In the genomic region with DNA sequence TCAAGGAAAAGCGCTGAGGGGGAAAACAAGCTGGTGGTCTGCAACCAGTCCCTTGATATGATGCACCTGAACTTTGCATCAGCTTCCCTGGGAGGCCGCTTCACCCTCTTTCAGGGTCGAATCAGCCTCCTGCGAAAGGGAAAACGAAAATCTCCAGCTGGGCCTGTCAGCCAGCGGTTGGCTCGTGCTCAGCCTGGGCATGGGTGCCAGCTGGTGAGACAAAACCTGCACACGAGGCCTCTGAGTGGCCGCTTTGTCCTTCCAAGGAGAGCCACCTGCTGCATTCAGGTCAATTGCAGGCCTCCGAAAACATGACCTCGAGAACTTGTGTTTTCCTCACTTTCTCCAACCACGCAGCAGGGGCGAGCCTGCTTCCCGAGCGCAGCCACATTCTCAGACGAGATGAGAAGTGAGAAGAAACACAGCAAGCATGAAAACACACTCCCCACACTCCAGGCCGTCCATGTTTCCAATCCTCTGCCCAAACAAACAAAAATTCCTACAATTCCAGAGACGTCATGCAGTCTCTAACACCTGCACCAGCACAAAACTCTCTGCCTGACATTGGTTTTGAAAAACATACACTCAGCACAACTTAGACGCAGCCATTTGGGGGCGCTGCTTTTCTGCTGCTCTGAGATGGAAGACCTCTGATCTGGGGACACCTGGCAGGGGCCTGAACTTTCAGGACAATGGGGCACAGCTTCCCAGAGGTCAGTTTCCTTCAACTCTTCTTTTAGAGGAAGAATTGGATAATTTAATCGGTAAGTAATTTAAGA, we compare ENCODE assay signal across 26 cellular contexts.
DNase-seq lines count a peak whose midpoint lies in the region; ATAC-seq and TF ChIP-seq lines count a peak whose summit lies in the region.
"Had no signal": no experiment of that assay in that cellular context is flagged by ENCODE, and none has a peak within 500 bp of the region (broad histone marks: within the 10 kb centered on the region; RNA-seq: fewer than 3 reads in every experiment).

No MANE protein-coding gene starts in this region.

- H3K4me3 ChIP-seq in GM23338 (no peak overlapping the region), OCI-LY7 (ENCODE audit: low read depth, low read length, poor library complexity, severe bottlenecking) (no peak overlapping the region), iPS DF 6.9 (ENCODE audit: low read length) (no peak overlapping the region), ascending aorta (no peak overlapping the region)
- H3K4me3 ChIP-seq: BLaER1 treated with 17β-estradiol and CSF1 and Interleukin-3, amounts not matched to agents 10 nM and 100 nM; lower lobe of right lung; prostate gland; tibial artery had no signal

- H3K27ac ChIP-seq in GM23338 (ENCODE audit: low read depth) = no peak overlapping the region
- H3K27ac ChIP-seq in OCI-LY7 (ENCODE audit: low read depth, low read length, poor library complexity, severe bottlenecking) = peak overlapping the region; percentile 98
- no peak overlapping the region for H3K27ac ChIP-seq in iPS DF 6.9 (ENCODE audit: low read length)
- H3K27ac ChIP-seq in ascending aorta = no peak overlapping the region
- H3K27ac ChIP-seq: BLaER1 treated with 17β-estradiol and CSF1 and Interleukin-3, amounts not matched to agents 10 nM and 100 nM; lower lobe of right lung; prostate gland; tibial artery had no signal

- H3K4me1 ChIP-seq in GM23338 (ENCODE audit: insufficient read depth) (peaks cover 9% of the 10 kb centered on the region), OCI-LY7 (ENCODE audit: insufficient read depth, low read length, poor library complexity, severe bottlenecking) (peaks cover 63% of the 10 kb centered on the region), iPS DF 6.9 (ENCODE audit: control insufficient read depth, insufficient read depth, low read length) (no peaks in the 10 kb centered on the region), ascending aorta (no peaks in the 10 kb centered on the region)
- H3K4me1 ChIP-seq: Caco-2, lower lobe of right lung, prostate gland, tibial artery had no signal

- no peak for DNase-seq in GM10266 (ENCODE audit: extremely low spot score)
- DNase-seq in GM23338 (ENCODE audit: low spot score) = peak; percentile 74
- DNase-seq in OCI-LY7 (ENCODE audit: low spot score) = peak; percentile 67
- DNase-seq in iPS DF 6.9 (ENCODE audit: low read depth, low spot score) = peak; percentile 18
- DNase-seq in ascending aorta (ENCODE audit: low spot score in 2 of 2) = no peak
- DNase-seq in COLO668 (lab: John Stamatoyannopoulos, UW; ENCODE audit: unreplicated experiment) = no peak
- DNase-seq: activated CD4-positive, alpha-beta T cell treated with anti-CD3 and anti-CD28 coated beads, Interleukin-2, amount 50 U/mL, for 48 hours; activated CD8-positive, alpha-beta memory T cell treated with anti-CD3 and anti-CD28 coated beads, Interleukin-2, amount 50 U/mL, for 48 hours; aorta; Caco-2; dermis blood vessel endothelial cell; IMR-90; kidney glomerular epithelial cell; lower lobe of right lung; NCI-H1436; NCI-H2171; tibial artery had no signal

- H3K79me2 ChIP-seq in GM23338 (replicated peaks; ENCODE audit: insufficient read depth) = no peaks in the 10 kb centered on the region
- H3K79me2 ChIP-seq in OCI-LY7 (ENCODE audit: insufficient read depth, low read depth, low read length) = no peaks in the 10 kb centered on the region

- H2AFZ ChIP-seq in GM23338 (no peak overlapping the region), OCI-LY7 (ENCODE audit: low read length) (peak overlapping the region; percentile 45; the same call in 1 of the 2 replicates)

- BruUV-seq in OCI-LY7 (replicated peaks; lab: Mats Ljungman, UMichigan) = no TSS peak

- peaks cover 9% of the 10 kb centered on the region for H3K27me3 Mint-ChIP-seq in GM23338 (ENCODE audit: insufficient read depth, low read depth, poor library complexity)

- H3K27me3 ChIP-seq in GM23338 (ENCODE audit: insufficient read depth) (no peaks in the 10 kb centered on the region), iPS DF 6.9 (ENCODE audit: control insufficient read depth, insufficient read depth, low read length) (no peaks in the 10 kb centered on the region), ascending aorta (no peaks in the 10 kb centered on the region)
- H3K27me3 ChIP-seq: BLaER1 treated with 17β-estradiol and CSF1 and Interleukin-3, amounts not matched to agents 10 nM and 100 nM had no signal

- intact Hi-C loops in OCI-LY7 (cut with micrococcal nuclease; ENCODE audit: unreplicated experiment) = loop anchor here (5.0 kb wide), 1 partner anchor 169 kb away; no protein-coding TSS in a partner anchor
- intact Hi-C loops in ascending aorta (cut with DNase I) = loop anchor here (5.0 kb wide), 1 partner anchor 904 kb away; no protein-coding TSS in a partner anchor

- H3K4me2 ChIP-seq in GM23338 (no peak overlapping the region), OCI-LY7 (ENCODE audit: low read length) (peak overlapping the region; percentile 86; the same call in 1 of the 2 replicates)
- H3K4me2 ChIP-seq: BLaER1 treated with 17β-estradiol and CSF1 and Interleukin-3, amounts not matched to agents 10 nM and 100 nM had no signal

- H3F3A ChIP-seq in GM23338 (replicated peaks; ENCODE audit: low read depth) = no peaks in the 10 kb centered on the region

- no peak overlapping the region for H3K4me3 Mint-ChIP-seq in GM23338
- H3K4me3 Mint-ChIP-seq: activated naive CD8-positive, alpha-beta T cell; stimulated activated naive CD8-positive, alpha-beta T cell treated with anti-CD3 and anti-CD28 coated beads, Interleukin-15, Interleukin-2, amounts not matched to agents 100 ng/mL and 50 ng/mL, for 24 hours; T-helper 2 cell treated with Interferon-gamma antibody and Interleukin-4, amounts not matched to agents 5 μg/mL and 100 μg/mL, for 36 hours had no signal

- no peaks in the 10 kb centered on the region for H3K36me3 Mint-ChIP-seq in GM23338 (ENCODE audit: low read depth)
- H3K36me3 Mint-ChIP-seq: activated naive CD8-positive, alpha-beta T cell had no signal

- POLR2A ChIA-PET in OCI-LY7 (lab: Charles Lee) = interaction anchor here (0.7 to 4.4 kb wide), 5 partner anchors 17 to 77 kb away, joined by 3 to 36 read pairs (median 5); a partner anchor contains a TSS

- H3K9me2 ChIP-seq in GM23338 (ENCODE audit: insufficient read depth) = no peaks in the 10 kb centered on the region
- no peaks in the 10 kb centered on the region for H3K9me2 ChIP-seq in OCI-LY7 (ENCODE audit: insufficient read depth, low read length)

- ATAC-seq in GM23338 = peak; percentile 59
- no peak for ATAC-seq in HG03439 (IDR thresholded peaks at IDR 0.05; ENCODE audit: unreplicated experiment)
- ATAC-seq in GM18868 (IDR thresholded peaks at IDR 0.05; ENCODE audit: unreplicated experiment) = no peak
- ATAC-seq: Right ventricle myocardium inferior had no signal

- H3K27ac Mint-ChIP-seq in GM23338 = no peak overlapping the region
- H3K27ac Mint-ChIP-seq: activated naive CD8-positive, alpha-beta T cell; activated T-helper 2 cell treated with anti-CD3 and anti-CD28 coated beads, Interferon-gamma antibody, Interleukin-2, Interleukin-4, amounts not matched to agents 10 μg/mL and 5 μg/mL and 100 μg/mL, durations not matched to agents 14 hours and 24 hours and 36 hours; stimulated activated naive CD8-positive, alpha-beta T cell treated with anti-CD3 and anti-CD28 coated beads, Interleukin-15, Interleukin-2, amounts not matched to agents 100 ng/mL and 50 ng/mL, for 24 hours; T-helper 2 cell treated with Interferon-gamma antibody and Interleukin-4, amounts not matched to agents 5 μg/mL and 100 μg/mL, for 36 hours had no signal

- peaks cover 5% of the 10 kb centered on the region for H3K9me3 Mint-ChIP-seq in GM23338
- H3K9me3 Mint-ChIP-seq: activated T-helper 2 cell treated with anti-CD3 and anti-CD28 coated beads, Interferon-gamma antibody, Interleukin-2, Interleukin-4, amounts not matched to agents 10 μg/mL and 5 μg/mL and 100 μg/mL, durations not matched to agents 14 hours and 24 hours and 36 hours; T-helper 2 cell treated with Interferon-gamma antibody and Interleukin-4, amounts not matched to agents 5 μg/mL and 100 μg/mL, for 36 hours had no signal

- H3K9me3 ChIP-seq in OCI-LY7 (ENCODE audit: low read length) (peaks cover 15% of the 10 kb centered on the region), iPS DF 6.9 (ENCODE audit: control insufficient read depth, insufficient read depth, low read length) (no peaks in the 10 kb centered on the region), ascending aorta (no peaks in the 10 kb centered on the region)
- H3K9me3 ChIP-seq: BLaER1 treated with 17β-estradiol and CSF1 and Interleukin-3, amounts not matched to agents 10 nM and 100 nM; Caco-2; lower lobe of right lung; prostate gland; tibial artery had no signal

- TF ChIP-seq CTCF in GM10266 (IDR thresholded peaks at IDR 0.05; ENCODE audit: control insufficient read depth, insufficient read depth, low read depth, missing control alignments) (peak; percentile 6), GM23338 (conservative IDR thresholded peaks at IDR 0.05; ENCODE audit: low read depth in 2 of 2) (peak; percentile 69 to 80), OCI-LY7 (conservative IDR thresholded peaks at IDR 0.05; ENCODE audit: low read length) (peak; percentile 87), ascending aorta (IDR thresholded peaks at IDR 0.05) (no peak)

- no CpG with 5 or more reads among the region's 21 CpGs for WGBS in iPS DF 6.9 (ENCODE audit: insufficient coverage, insufficient read length)

- CTCF ChIA-PET in OCI-LY7 (lab: Charles Lee; ENCODE audit: unreplicated experiment) = interaction anchor here (0.6 to 3.7 kb wide), 7 partner anchors 8 to 51 kb away, joined by 3 to 43 read pairs (median 4); no protein-coding TSS in a partner anchor

- H3K36me3 ChIP-seq in GM23338 (ENCODE audit: insufficient read depth) = no peaks in the 10 kb centered on the region
- H3K36me3 ChIP-seq in OCI-LY7 (ENCODE audit: insufficient read depth, low read length) = peaks cover 8% of the 10 kb centered on the region; the same call in 1 of the 2 replicates
- no peaks in the 10 kb centered on the region for H3K36me3 ChIP-seq in iPS DF 6.9 (ENCODE audit: control insufficient read depth, insufficient read depth, low read length)
- H3K36me3 ChIP-seq in ascending aorta = no peaks in the 10 kb centered on the region
- H3K36me3 ChIP-seq: BLaER1 treated with 17β-estradiol and CSF1 and Interleukin-3, amounts not matched to agents 10 nM and 100 nM; lower lobe of right lung; prostate gland; tibial artery had no signal

- peaks cover 20% of the 10 kb centered on the region for H3K4me1 Mint-ChIP-seq in GM23338

- H4K20me1 ChIP-seq in GM23338 (replicated peaks; ENCODE audit: insufficient read depth) (no peaks in the 10 kb centered on the region), OCI-LY7 (ENCODE audit: insufficient read depth, low read length) (no peaks in the 10 kb centered on the region)
- H4K20me1 ChIP-seq: BLaER1 treated with 17β-estradiol and CSF1 and Interleukin-3, amounts not matched to agents 10 nM and 100 nM had no signal

Comparison
In these comparisons a context has a peak if more than half of its experiments do, and no peak if none do; other contexts are left out.
1. DNase-seq: peak in GM23338 (single experiment), OCI-LY7 (single experiment) and iPS DF 6.9 (single experiment); none in GM10266 (single experiment), ascending aorta (0 of 2) and COLO668 (single experiment).
2. CTCF ChIP-seq: peak in GM10266 (single experiment), GM23338 (2 of 2) and OCI-LY7 (single experiment); none in ascending aorta (0 of 3).